8 cellular contexts compared by ENCODE assay signal in genomic region chr5:76402251-76402879, GRCh38. TPM values are rescaled to one million over a fixed set of nuclear protein-coding genes. Genes with fewer than 3 reads are reported as not detected.
A peak's percentile ranks its signal among the peaks of the same experiment; 100 is the strongest.
DNase-seq lines count a peak whose midpoint lies in the region; ATAC-seq and TF ChIP-seq lines count a peak whose summit lies in the region.

No MANE protein-coding gene starts in this region.

- CTCF ChIA-PET in BJ (lab: Yijun Ruan, JAX): interaction anchor here (1.7 kb wide), 1 partner anchor 48 kb away, joined by 5 read pairs; no protein-coding TSS in a partner anchor

- peak; percentile 24 for ATAC-seq in GM21367 (IDR thresholded peaks at IDR 0.05; ENCODE audit: unreplicated experiment)
- no peak for ATAC-seq in lung (ENCODE audit: insufficient read depth, low FRiP score)

- POLR2A ChIA-PET in BJ (lab: Charles Lee): no interaction called here

- H3K36me3 ChIP-seq in BJ (ENCODE audit: control insufficient read depth, insufficient read depth, low read length) (no peaks in the 10 kb centered on the region), lung (ENCODE audit: control insufficient read depth in 2 of 2, insufficient read depth in 2 of 2, low read length in 2 of 2) (no peaks in the 10 kb centered on the region)

- no peaks in the 10 kb centered on the region for H3K9me3 ChIP-seq in lung (ENCODE audit: control insufficient read depth in 2 of 2, insufficient read depth in 1 of 2, low read length in 1 of 2)

- TF ChIP-seq CTCF in BJ (IDR thresholded peaks at IDR 0.05; ENCODE audit: insufficient read depth, low read depth, low read length) (no peak), WI38 (IDR thresholded peaks at IDR 0.05; ENCODE audit: low read depth, low read length) (no peak), lung (IDR thresholded peaks at IDR 0.05; ENCODE audit: control extremely low read depth, extremely low read depth) (no peak)

- DNase-seq in BJ (ENCODE audit: low read depth) (no peak), HUDEP-2 (lab: John Stamatoyannopoulos, UW; ENCODE audit: unreplicated experiment in 76 of 76) (peak in 62 of 76 experiments; percentile 5 to 77 (median 41)), lung (ENCODE audit: low spot score) (peak; percentile 39), midbrain (lab: John Stamatoyannopoulos, UW) (no peak)
- DNase-seq in central memory CD4-positive, alpha-beta T cell: peak; percentile 89
- DNase-seq in stimulated activated CD8-positive, alpha-beta memory T cell treated with anti-CD3 and anti-CD28 coated beads, Interleukin-15, amount 100 ng/mL, for 24 hours (ENCODE audit: low read depth): peak; percentile 44

- H3K4me1 ChIP-seq in lung (ENCODE audit: control insufficient read depth in 2 of 2, insufficient read depth in 2 of 2, low read length in 2 of 2): peaks cover 0 to 3% of the 10 kb centered on the region in 2 donors

- H3K27ac ChIP-seq in lung (ENCODE audit: low read depth in 1 of 2, low read length in 1 of 2): peak overlapping the region in 1 of 2 donors; percentile 74

- H3K4me3 ChIP-seq in BJ (ENCODE audit: low read depth, low read length) (peak overlapping the region; percentile 47; the same call in 1 of the 2 replicates), WI38 (ENCODE audit: low read depth, low read length) (peak overlapping the region; percentile 59), lung (no peak overlapping the region)

- 1 to 2% methylated on average over 24 of the region's 24 CpGs for WGBS in lung, 2 donors

- peaks cover 21% of the 10 kb centered on the region for H3K27me3 ChIP-seq in BJ (ENCODE audit: control insufficient read depth, insufficient read depth, low read length)
- H3K27me3 ChIP-seq in lung (ENCODE audit: control insufficient read depth, insufficient read depth): no peaks in the 10 kb centered on the region

RNA-seq across cellular contexts. Expression of gene IQGAP2, which starts 0.7 kb away (rescaled TPM):
- polyA plus RNA-seq in BJ (2011; rRNA removed) (0.01 and 0.12 TPM in 2 replicates), lung (1 to 10 TPM; 6.0 to 9.8 TPM)
- polyA minus RNA-seq in BJ (2011; rRNA and poly(A)+ RNA removed): not detected in 2 replicates
- total RNA-seq in lung: 10 to 100 TPM; 17.7 to 33.6 TPM

Comparison
In these comparisons a context has a peak if more than half of its experiments do, and no peak if none do; other contexts are left out.
1. DNase-seq: peak in HUDEP-2 (62 of 76), central memory CD4-positive, alpha-beta T cell (single experiment), lung (single experiment) and stimulated activated CD8-positive, alpha-beta memory T cell treated with anti-CD3 and anti-CD28 coated beads, Interleukin-15, amount 100 ng/mL, for 24 hours (single experiment); none in BJ (single experiment) and midbrain (single experiment).